13 cellular contexts compared by ENCODE assay signal in genomic region chr3:197308591-197308990, GRCh38. TPM values are rescaled to one million over a fixed set of nuclear protein-coding genes. Genes with fewer than 3 reads are reported as not detected.
DNase-seq lines count a peak whose midpoint lies in the region; ATAC-seq, FAIRE-seq and TF ChIP-seq lines count a peak whose summit lies in the region.
"Had no signal": no experiment of that assay in that cellular context is flagged by ENCODE, and none has a peak within 500 bp of the region (broad histone marks: within the 10 kb centered on the region; RNA-seq: fewer than 3 reads in every experiment).

No MANE protein-coding gene starts in this region.

- TF ChIP-seq CTCF in A549 (IDR thresholded peaks at IDR 0.05): no peak

- H3K4me2 ChIP-seq in A549: peak overlapping the region; percentile 64

- 48% methylated on average over 3 of the region's 3 CpGs for WGBS in A549 (ENCODE audit: missing lambda C conversion rate)

- DNase-seq in A549 (ENCODE audit: low read depth in 1 of 2, low spot score in 1 of 2): no peak
- peak; percentile 66 for DNase-seq in HCEC 1CT
- DNase-seq in amniotic epithelial cell (ENCODE audit: low read depth): peak; percentile 81
- DNase-seq in iris pigment epithelial cell (ENCODE audit: low read depth): peak; percentile 91
- no peak for DNase-seq in hypothalamus (lab: John Stamatoyannopoulos, UW)
- no peak for DNase-seq in NCI-H2171 treated with DMSO at 0.1 percent for 48 hours (lab: John Stamatoyannopoulos, UW)
- no peak for DNase-seq in activated T-cell treated with anti-CD3 and anti-CD28 coated beads, Interleukin-2, amount 50 U/mL, for 48 hours
- DNase-seq: activated CD4-positive, alpha-beta T cell treated with anti-CD3 and anti-CD28 coated beads for 1 hour; effector memory CD8-positive, alpha-beta T cell; NCI-H226; SHP77 treated with DMSO at 0.1 percent for 48 hours had no signal

- no peaks in the 10 kb centered on the region; the same call in 2 of the 3 replicates for H3K9me3 ChIP-seq in A549

- CTCF ChIA-PET in A549 (lab: Yijun Ruan, JAX): interaction anchor here (0.7 kb wide), 1 partner anchor 99 kb away, joined by 3 read pairs; no protein-coding TSS in a partner anchor

- POLR2A ChIA-PET in A549 (lab: Yijun Ruan, JAX): interaction anchor here (0.6 kb wide), 1 partner anchor 28 kb away, joined by 11 read pairs; no protein-coding TSS in a partner anchor

- H3K4me1 ChIP-seq in A549: peaks cover 35% of the 10 kb centered on the region

- TF ChIP-seq EP300 in A549 (IDR thresholded peaks at IDR 0.05): no peak

- TF ChIP-seq RAD21 in A549 (conservative IDR thresholded peaks at IDR 0.05 in 1 of 2, IDR thresholded peaks at IDR 0.05 in 1 of 2): no peak

- no peak; a peak in 1 of 6 replicates for ATAC-seq in A549
- no peak for ATAC-seq in GM18505 (IDR thresholded peaks at IDR 0.05; ENCODE audit: unreplicated experiment)
- ATAC-seq: effector memory CD8-positive, alpha-beta T cell had no signal

- H3K27ac ChIP-seq in A549: peak overlapping the region; percentile 52 to 80

- H3K4me3 ChIP-seq in A549: no peak overlapping the region
- H3K4me3 ChIP-seq: BLaER1 treated with 17β-estradiol and CSF1 and Interleukin-3, amounts not matched to agents 10 nM and 100 nM had no signal

- FAIRE-seq in A549 (lab: Jason Lieb, UNC): no peak

- TF ChIP-seq POLR2A in A549 (IDR thresholded peaks at IDR 0.05; ENCODE audit: low read length) (no peak), GM18505 (IDR thresholded peaks at IDR 0.05; ENCODE audit: borderline replicate concordance, extremely low read depth, insufficient read depth, insufficient read length) (no peak)

TF ChIP-seq in A549, 52 proteins besides CTCF, POLR2A, EP300 and RAD21:
- TF ChIP-seq CEBPB (IDR thresholded peaks at IDR 0.05): no peak
- no peak for TF ChIP-seq HMGXB4 (CRISPR knock-in tag; IDR thresholded peaks at IDR 0.05; ENCODE audit: borderline replicate concordance)
- no peak for TF ChIP-seq NPAS2 (CRISPR knock-in tag; IDR thresholded peaks at IDR 0.05; ENCODE audit: borderline replicate concordance)
- no peak for TF ChIP-seq CHD2 (IDR thresholded peaks at IDR 0.05; ENCODE audit: low read length, partially characterized antibody)
- TF ChIP-seq ESRRA (IDR thresholded peaks at IDR 0.05; ENCODE audit: borderline replicate concordance, low read length): no peak
- TF ChIP-seq TFCP2L1 (CRISPR knock-in tag; IDR thresholded peaks at IDR 0.05): no peak
- TF ChIP-seq FOSL2 (IDR thresholded peaks at IDR 0.05): no peak
- no peak for TF ChIP-seq FOSL2 (CRISPR knock-in tag; IDR thresholded peaks at IDR 0.05)
- no peak for TF ChIP-seq TP53 (CRISPR knock-in tag; IDR thresholded peaks at IDR 0.05)
- TF ChIP-seq SREBF2 (IDR thresholded peaks at IDR 0.05): no peak
- no peak for TF ChIP-seq RFX5 (IDR thresholded peaks at IDR 0.05)
- no peak for TF ChIP-seq POLR2AphosphoS2 (conservative IDR thresholded peaks at IDR 0.05; ENCODE audit: low read length)
- TF ChIP-seq HES2 (IDR thresholded peaks at IDR 0.05): no peak
TF ChIP-seq in A549: peak in this region for 0.

RNA-seq across cellular contexts. Expression of gene DLG1, which starts 10.2 kb away (rescaled TPM):
- polyA plus RNA-seq in A549 (2011; rRNA removed): 33.9 and 40.7 TPM in 2 replicates
- polyA plus RNA-seq in A549 (2012; cell fraction: cytosol; rRNA removed): 5.9 and 6.8 TPM in 2 replicates
- polyA plus RNA-seq in A549 (2012; cell fraction: nucleus; rRNA removed): 8.1 and 10.2 TPM in 2 replicates
- 26.4 to 29.6 TPM (median 27.0 TPM) in 3 replicates for polyA plus RNA-seq in A549 (2017; fragmentation: RNase III; extraction: RNeasy Plus Mini Kit Qiagen cat#74134 plus additional on column Dnase treatment)
- 24.7 and 31.8 TPM in 2 replicates for polyA minus RNA-seq in A549 (2011; rRNA and poly(A)+ RNA removed)

Comparison
In these comparisons a context has a peak if more than half of its experiments do, and no peak if none do; other contexts are left out.
1. DNase-seq: peak in HCEC 1CT (single experiment), amniotic epithelial cell (single experiment) and iris pigment epithelial cell (single experiment); none in A549 (0 of 2), hypothalamus (0 of 51), NCI-H2171 treated with DMSO at 0.1 percent for 48 hours (single experiment) and activated T-cell treated with anti-CD3 and anti-CD28 coated beads, Interleukin-2, amount 50 U/mL, for 48 hours (0 of 2).